3 cellular contexts compared by ENCODE assay signal in the genomic region with DNA sequence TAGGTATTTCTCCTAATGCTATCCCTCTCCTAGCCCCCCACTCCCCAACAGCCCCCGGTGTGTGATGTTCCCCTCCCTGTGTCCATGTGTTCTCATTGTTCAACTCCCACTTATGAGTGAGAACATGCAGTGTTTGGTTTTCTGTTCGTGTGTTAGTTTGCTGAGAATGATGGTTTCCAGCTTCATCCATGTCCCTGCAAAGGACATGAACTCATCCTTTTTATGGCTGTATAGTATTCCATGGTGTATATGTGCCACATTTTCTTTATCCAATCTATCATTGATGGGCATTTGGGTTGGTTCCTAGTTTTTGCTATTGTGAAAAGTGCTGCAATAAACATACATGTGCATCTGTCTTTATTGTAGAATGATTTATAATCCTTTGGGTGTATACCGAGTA. TPM values are rescaled to one million over a fixed set of nuclear protein-coding genes. Genes with fewer than 3 reads are reported as not detected.
DNase-seq lines count a peak whose midpoint lies in the region; ATAC-seq, FAIRE-seq and TF ChIP-seq lines count a peak whose summit lies in the region.
"Not testable (repeated sequence)": the region's sequence is repeated elsewhere in the genome, so short reads cannot be mapped to it uniquely, and the experiment has no call there.

No MANE protein-coding gene starts in this region.

- CTCF ChIA-PET in HEK293 (lab: Yijun Ruan, JAX); K562 (lab: Yijun Ruan, JAX; ENCODE audit: low intra/inter-chr PET ratio): not testable (repeated sequence)

- H4K20me1 ChIP-seq in K562 (replicated peaks; ENCODE audit: control insufficient read depth, insufficient read depth, low read length): not testable (repeated sequence)

- not testable (repeated sequence) for H3K4me2 ChIP-seq in K562 (ENCODE audit: insufficient read depth, low read length)

- H3K4me3 ChIP-seq in HEK293 (ENCODE audit: low read depth, low read length); K562: not testable (repeated sequence)

- WGBS in K562 (ENCODE audit: insufficient coverage, low coverage, missing lambda C conversion rate): 75% methylated on average over 3 of the region's 3 CpGs

- FAIRE-seq in K562 (lab: Jason Lieb, UNC): not testable (repeated sequence)

- not testable (repeated sequence) for H3K36me3 ChIP-seq in HEK293 (ENCODE audit: control insufficient read depth in 2 of 2, insufficient read depth in 1 of 2, low read length in 2 of 2); K562 (ENCODE audit: control insufficient read depth, insufficient read depth, low read length)

- not testable (repeated sequence) for TF ChIP-seq POLR2A in K562 (conservative IDR thresholded peaks at IDR 0.05)

- H3K79me2 ChIP-seq in K562 (ENCODE audit: control insufficient read depth, insufficient read depth, low read length): not testable (repeated sequence)

- not testable (repeated sequence) for TF ChIP-seq RAD21 in K562 (CRISPR knock-in tag; conservative IDR thresholded peaks at IDR 0.05 in 1 of 2, IDR thresholded peaks at IDR 0.05 in 1 of 2)

- not testable (repeated sequence) for H3K4me1 ChIP-seq in HEK293 (ENCODE audit: control insufficient read depth, insufficient read depth, low read length); K562 (replicated peaks in 1 of 2; ENCODE audit: control insufficient read depth in 2 of 2, insufficient read depth in 2 of 2, low read length in 2 of 2)

- H3K27me3 ChIP-seq in K562 (ENCODE audit: control insufficient read depth in 2 of 2, insufficient read depth in 2 of 2, low read length in 2 of 2): not testable (repeated sequence)

- BruUV-seq in K562 (replicated peaks; lab: Mats Ljungman, UMichigan): not testable (repeated sequence)

- in situ Hi-C loops in K562 (cut with MboI): not testable (repeated sequence)

- not testable (repeated sequence) for H2AFZ ChIP-seq in K562 (ENCODE audit: low read depth, low read length)

- TF ChIP-seq EP300 in K562 (IDR thresholded peaks at IDR 0.05; ENCODE audit: low read length): not testable (repeated sequence)

- H3K9me1 ChIP-seq in K562 (ENCODE audit: control insufficient read depth, insufficient read depth, low read length): not testable (repeated sequence)

- not testable (repeated sequence) for H3K9ac ChIP-seq in K562 (ENCODE audit: insufficient read depth in 1 of 2, low read depth in 2 of 2, low read length in 2 of 2)

- ATAC-seq in K562: not testable (repeated sequence)

- not testable (repeated sequence) for DNase-seq in K562 (ENCODE audit: extremely low read depth in 1 of 4, low spot score in 3 of 4)

- intact Hi-C loops in K562 (cut with micrococcal nuclease): not testable (repeated sequence)

- TF ChIP-seq CTCF in HEK293 (tag by site-specific recombination; IDR thresholded peaks at IDR 0.05); VCaP (conservative IDR thresholded peaks at IDR 0.05); K562 (IDR thresholded peaks at IDR 0.05 in 2 of 3, conservative IDR thresholded peaks at IDR 0.05 in 1 of 3; ENCODE audit: insufficient read depth in 2 of 3, low read depth in 1 of 3, low read length in 3 of 3): not testable (repeated sequence)

- POLR2A ChIA-PET in HEK293 (lab: Yijun Ruan, JAX); K562 (lab: Yijun Ruan, JAX): not testable (repeated sequence)

- H3K27ac ChIP-seq in HEK293 (ENCODE audit: extremely low read depth, low read depth, low read length); K562 (ENCODE audit: extremely low read depth, low read depth, low read length): not testable (repeated sequence)
- H3K27ac ChIP-seq in VCaP: peak overlapping the region; percentile 50

- not testable (repeated sequence) for H3K9me3 ChIP-seq in HEK293 (ENCODE audit: control insufficient read depth, insufficient read depth, low read depth, low read length); K562 (replicated peaks; ENCODE audit: control insufficient read depth, insufficient read depth, low read depth, low read length)

TF ChIP-seq in HEK293, 187 proteins besides CTCF, POLR2A, EP300 and RAD21:
- TF ChIP-seq ZNF146 (tag by site-specific recombination; IDR thresholded peaks at IDR 0.05): peak; percentile 95
- TF ChIP-seq, protein P1, sequence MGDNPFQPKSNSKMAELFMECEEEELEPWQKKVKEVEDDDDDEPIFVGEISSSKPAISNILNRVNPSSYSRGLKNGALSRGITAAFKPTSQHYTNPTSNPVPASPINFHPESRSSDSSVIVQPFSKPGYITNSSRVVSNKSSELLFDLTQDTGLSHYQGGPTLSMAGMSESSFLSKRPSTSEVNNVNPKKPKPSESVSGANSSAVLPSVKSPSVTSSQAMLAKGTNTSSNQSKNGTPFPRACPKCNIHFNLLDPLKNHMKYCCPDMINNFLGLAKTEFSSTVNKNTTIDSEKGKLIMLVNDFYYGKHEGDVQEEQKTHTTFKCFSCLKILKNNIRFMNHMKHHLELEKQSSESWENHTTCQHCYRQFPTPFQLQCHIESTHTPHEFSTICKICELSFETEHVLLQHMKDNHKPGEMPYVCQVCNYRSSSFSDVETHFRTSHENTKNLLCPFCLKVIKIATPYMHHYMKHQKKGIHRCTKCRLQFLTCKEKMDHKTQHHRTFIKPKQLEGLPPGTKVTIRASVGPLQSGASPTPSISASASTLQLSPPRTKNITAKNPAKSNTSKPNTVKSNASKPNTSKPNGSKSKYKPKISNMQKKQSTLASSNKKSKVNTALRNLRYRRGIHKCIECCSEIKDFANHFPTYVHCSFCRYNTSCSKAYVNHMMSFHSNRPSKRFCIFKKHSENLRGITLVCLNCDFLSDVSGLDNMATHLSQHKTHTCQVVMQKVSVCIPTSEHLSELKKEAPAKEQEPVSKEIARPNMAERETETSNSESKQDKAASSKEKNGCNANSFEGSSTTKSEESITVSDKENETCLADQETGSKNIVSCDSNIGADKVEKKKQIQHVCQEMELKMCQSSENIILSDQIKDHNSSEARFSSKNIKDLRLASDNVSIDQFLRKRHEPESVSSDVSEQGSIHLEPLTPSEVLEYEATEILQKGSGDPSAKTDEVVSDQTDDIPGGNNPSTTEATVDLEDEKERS (tag by site-specific recombination; IDR thresholded peaks at IDR 0.05): 0 out of 2 replicates have a peak, but pooled peaks have one; percentile 34
- 0 out of 2 replicates have a peak, but pooled peaks have one; percentile 11 for TF ChIP-seq ZNF202 (tag by site-specific recombination; IDR thresholded peaks at IDR 0.05; ENCODE audit: borderline replicate concordance)

TF ChIP-seq in K562, 482 proteins besides CTCF, POLR2A, EP300 and RAD21:
- TF ChIP-seq BCOR (IDR thresholded peaks at IDR 0.05): 0 out of 2 replicates have a peak, but pooled peaks have one; percentile 32
- peak; percentile 30 for TF ChIP-seq ZNF146 (CRISPR knock-in tag; IDR thresholded peaks at IDR 0.05; ENCODE audit: unreplicated experiment)

RNA-seq across cellular contexts. Expression of a gene that starts 56.2 kb away (rescaled TPM):
- 40.8 and 117 TPM in 2 replicates for total RNA-seq in K562 (2011; cell fraction: chromatin; rRNA removed; ENCODE audit: low replicate concordance)
- 24.3 and 27.0 TPM in 2 replicates for total RNA-seq in K562 (2011; cell fraction: nucleolus; rRNA removed)
- total RNA-seq in K562 (2011; cell fraction: nucleoplasm; rRNA removed): 53.2 and 70.2 TPM in 2 replicates
- 23.5 and 28.7 TPM in 2 replicates for total RNA-seq in K562 (2014; rRNA removed)
- total RNA-seq in K562 (2014; rRNA removed; fragmentation: Illumina TruSeq; extraction: Trizol): 36.3 and 40.3 TPM in 2 replicates
- total RNA-seq in K562 (2015; rRNA removed; fragmentation: Illumina TruSeq; extraction: Trizol): 32.2 and 34.2 TPM in 2 replicates
- total RNA-seq in K562 (2021): 24.5 and 26.8 TPM in 2 replicates
- polyA plus RNA-seq in K562 (2011; rRNA removed): 16.8 and 18.1 TPM in 2 replicates
- 7.9 and 9.9 TPM in 2 replicates for polyA plus RNA-seq in K562 (2011; cell fraction: cytosol; rRNA removed)
- 11.9 and 13.9 TPM in 2 replicates for polyA plus RNA-seq in K562 (2011; cell fraction: nucleus; rRNA removed)
- 12.7 and 14.4 TPM in 2 replicates for polyA plus RNA-seq in K562 (2012)
- 18.5 and 20.1 TPM in 2 replicates for polyA plus RNA-seq in K562 (2014; fragmentation: Illumina TruSeq; extraction: Trizol)
- polyA plus RNA-seq in K562 (2014; fragmentation: Nextera tagmentation; extraction: Ambion mirVana): 10 to 100 TPM; 15.5 to 16.4 TPM
- 11.2 TPM in 2 replicates for polyA plus RNA-seq in K562 (2014; rRNA removed)
- polyA minus RNA-seq in K562 (2011; rRNA and poly(A)+ RNA removed): 46.4 and 59.0 TPM in 2 replicates
- 25.3 and 27.7 TPM in 2 replicates for polyA minus RNA-seq in K562 (2011; cell fraction: cytosol; rRNA and poly(A)+ RNA removed)
- 28.4 and 48.3 TPM in 2 replicates for polyA minus RNA-seq in K562 (2011; cell fraction: nucleus; rRNA and poly(A)+ RNA removed)
